Comparison of ENCODE assay signal across 1 cellular context in genomic region chr16:3281222-3281621, GRCh38.
TF ChIP-seq lines count a peak whose summit lies in the region.

No MANE protein-coding gene starts in this region.

TF ChIP-seq in HEK293T, 16 proteins besides CTCF, POLR2A, EP300 and RAD21:
- TF ChIP-seq ZNF384 (IDR thresholded peaks at IDR 0.05) (no peak), SP1 (IDR thresholded peaks at IDR 0.05) (no peak), BHLHE40 (IDR thresholded peaks at IDR 0.05; ENCODE audit: borderline replicate concordance) (no peak), FOXK2 (IDR thresholded peaks at IDR 0.05) (no peak), CTBP1 (IDR thresholded peaks at IDR 0.05; ENCODE audit: borderline replicate concordance) (no peak)
